Comparison of ENCODE assay signal across 1 cellular context in the genomic region with DNA sequence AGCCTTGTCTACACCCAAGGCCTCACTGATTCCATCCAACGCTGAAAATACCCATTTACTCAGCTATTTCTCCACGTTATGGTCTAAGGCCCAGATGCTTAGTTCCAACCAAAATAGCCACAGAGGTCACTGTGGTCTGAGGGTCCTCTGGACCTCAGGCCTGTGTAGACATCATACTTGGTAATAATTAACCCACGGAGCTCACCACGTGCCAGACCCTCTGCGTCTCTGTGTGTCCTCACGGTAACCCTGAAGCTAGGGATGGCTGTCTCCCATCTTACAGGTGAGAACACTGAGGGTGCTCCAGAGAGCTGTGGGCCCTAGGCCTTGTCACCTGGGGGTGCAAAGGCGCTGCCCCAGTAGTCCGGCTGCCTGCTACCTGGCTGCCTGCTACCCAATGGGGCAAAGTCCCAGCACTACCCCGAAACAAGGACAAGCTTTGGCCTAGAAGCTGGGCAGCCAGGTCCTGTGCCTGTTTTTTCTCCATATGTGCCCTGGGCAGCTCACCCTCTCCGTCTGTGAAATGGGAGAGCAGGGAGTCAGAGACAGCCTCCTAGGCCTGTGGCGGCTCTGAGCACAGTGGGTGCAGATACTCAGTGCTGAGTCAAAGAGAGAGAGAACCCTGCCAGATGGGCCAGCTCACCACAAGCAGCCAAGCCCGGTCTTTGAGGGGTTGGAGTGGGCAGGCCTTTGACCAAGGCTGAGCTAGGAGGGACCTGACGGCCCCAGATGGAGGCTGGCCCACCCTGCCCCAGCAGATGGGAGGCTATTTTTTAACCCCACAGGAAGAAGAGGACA.
TF ChIP-seq lines count a peak whose summit lies in the region.

No MANE protein-coding gene starts in this region.

TF ChIP-seq in HepG2, 621 proteins besides CTCF, POLR2A, EP300 and RAD21 (continued from another document and continues in another):
- TF ChIP-seq, protein P1, sequence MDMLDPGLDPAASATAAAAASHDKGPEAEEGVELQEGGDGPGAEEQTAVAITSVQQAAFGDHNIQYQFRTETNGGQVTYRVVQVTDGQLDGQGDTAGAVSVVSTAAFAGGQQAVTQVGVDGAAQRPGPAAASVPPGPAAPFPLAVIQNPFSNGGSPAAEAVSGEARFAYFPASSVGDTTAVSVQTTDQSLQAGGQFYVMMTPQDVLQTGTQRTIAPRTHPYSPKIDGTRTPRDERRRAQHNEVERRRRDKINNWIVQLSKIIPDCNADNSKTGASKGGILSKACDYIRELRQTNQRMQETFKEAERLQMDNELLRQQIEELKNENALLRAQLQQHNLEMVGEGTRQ (IDR thresholded peaks at IDR 0.05; ENCODE audit: low read depth, low read length) = peak; percentile 54
- TF ChIP-seq, protein P1 (CRISPR knock-in tag; IDR thresholded peaks at IDR 0.05; ENCODE audit: borderline replicate concordance) = peak; percentile 77; the same call in 1 of the 2 replicates
- no peak for TF ChIP-seq GTF2F1 (IDR thresholded peaks at IDR 0.05; ENCODE audit: low read length)
- TF ChIP-seq, protein P2, sequence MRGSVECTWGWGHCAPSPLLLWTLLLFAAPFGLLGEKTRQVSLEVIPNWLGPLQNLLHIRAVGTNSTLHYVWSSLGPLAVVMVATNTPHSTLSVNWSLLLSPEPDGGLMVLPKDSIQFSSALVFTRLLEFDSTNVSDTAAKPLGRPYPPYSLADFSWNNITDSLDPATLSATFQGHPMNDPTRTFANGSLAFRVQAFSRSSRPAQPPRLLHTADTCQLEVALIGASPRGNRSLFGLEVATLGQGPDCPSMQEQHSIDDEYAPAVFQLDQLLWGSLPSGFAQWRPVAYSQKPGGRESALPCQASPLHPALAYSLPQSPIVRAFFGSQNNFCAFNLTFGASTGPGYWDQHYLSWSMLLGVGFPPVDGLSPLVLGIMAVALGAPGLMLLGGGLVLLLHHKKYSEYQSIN (CRISPR knock-in tag; IDR thresholded peaks at IDR 0.05; ENCODE audit: borderline replicate concordance) = no peak
- TF ChIP-seq ZBTB7B (CRISPR knock-in tag; IDR thresholded peaks at IDR 0.05) = 0 out of 2 replicates have a peak, but pooled peaks have one; percentile 60
- TF ChIP-seq, protein P3, sequence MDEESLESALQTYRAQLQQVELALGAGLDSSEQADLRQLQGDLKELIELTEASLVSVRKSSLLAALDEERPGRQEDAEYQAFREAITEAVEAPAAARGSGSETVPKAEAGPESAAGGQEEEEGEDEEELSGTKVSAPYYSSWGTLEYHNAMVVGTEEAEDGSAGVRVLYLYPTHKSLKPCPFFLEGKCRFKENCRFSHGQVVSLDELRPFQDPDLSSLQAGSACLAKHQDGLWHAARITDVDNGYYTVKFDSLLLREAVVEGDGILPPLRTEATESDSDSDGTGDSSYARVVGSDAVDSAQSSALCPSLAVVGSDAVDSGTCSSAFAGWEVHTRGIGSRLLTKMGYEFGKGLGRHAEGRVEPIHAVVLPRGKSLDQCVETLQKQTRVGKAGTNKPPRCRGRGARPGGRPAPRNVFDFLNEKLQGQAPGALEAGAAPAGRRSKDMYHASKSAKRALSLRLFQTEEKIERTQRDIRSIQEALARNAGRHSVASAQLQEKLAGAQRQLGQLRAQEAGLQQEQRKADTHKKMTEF (CRISPR knock-in tag; IDR thresholded peaks at IDR 0.05) = 0 out of 2 replicates have a peak, but pooled peaks have one; percentile 27
- no peak for TF ChIP-seq REL (CRISPR knock-in tag; conservative IDR thresholded peaks at IDR 0.05)
- no peak for TF ChIP-seq ZNF879 (CRISPR knock-in tag; IDR thresholded peaks at IDR 0.05)
- TF ChIP-seq HOXA3 (CRISPR knock-in tag; IDR thresholded peaks at IDR 0.05) = peak; percentile 26; the same call in 1 of the 2 replicates
- TF ChIP-seq ZNF883 (CRISPR knock-in tag; IDR thresholded peaks at IDR 0.05; ENCODE audit: not compliant biosample characterization) = no peak
- TF ChIP-seq NR2F6 (IDR thresholded peaks at IDR 0.05) = 0 out of 2 replicates have a peak, but pooled peaks have one; percentile 26
- TF ChIP-seq NR2F6 (CRISPR knock-in tag; IDR thresholded peaks at IDR 0.05) = no peak
- 0 out of 2 replicates have a peak, but pooled peaks have one; percentile 30 for TF ChIP-seq SAP130 (CRISPR knock-in tag; IDR thresholded peaks at IDR 0.05; ENCODE audit: low read depth)
- no peak for TF ChIP-seq PAF1 (CRISPR knock-in tag; IDR thresholded peaks at IDR 0.05)
- TF ChIP-seq, protein P4, sequence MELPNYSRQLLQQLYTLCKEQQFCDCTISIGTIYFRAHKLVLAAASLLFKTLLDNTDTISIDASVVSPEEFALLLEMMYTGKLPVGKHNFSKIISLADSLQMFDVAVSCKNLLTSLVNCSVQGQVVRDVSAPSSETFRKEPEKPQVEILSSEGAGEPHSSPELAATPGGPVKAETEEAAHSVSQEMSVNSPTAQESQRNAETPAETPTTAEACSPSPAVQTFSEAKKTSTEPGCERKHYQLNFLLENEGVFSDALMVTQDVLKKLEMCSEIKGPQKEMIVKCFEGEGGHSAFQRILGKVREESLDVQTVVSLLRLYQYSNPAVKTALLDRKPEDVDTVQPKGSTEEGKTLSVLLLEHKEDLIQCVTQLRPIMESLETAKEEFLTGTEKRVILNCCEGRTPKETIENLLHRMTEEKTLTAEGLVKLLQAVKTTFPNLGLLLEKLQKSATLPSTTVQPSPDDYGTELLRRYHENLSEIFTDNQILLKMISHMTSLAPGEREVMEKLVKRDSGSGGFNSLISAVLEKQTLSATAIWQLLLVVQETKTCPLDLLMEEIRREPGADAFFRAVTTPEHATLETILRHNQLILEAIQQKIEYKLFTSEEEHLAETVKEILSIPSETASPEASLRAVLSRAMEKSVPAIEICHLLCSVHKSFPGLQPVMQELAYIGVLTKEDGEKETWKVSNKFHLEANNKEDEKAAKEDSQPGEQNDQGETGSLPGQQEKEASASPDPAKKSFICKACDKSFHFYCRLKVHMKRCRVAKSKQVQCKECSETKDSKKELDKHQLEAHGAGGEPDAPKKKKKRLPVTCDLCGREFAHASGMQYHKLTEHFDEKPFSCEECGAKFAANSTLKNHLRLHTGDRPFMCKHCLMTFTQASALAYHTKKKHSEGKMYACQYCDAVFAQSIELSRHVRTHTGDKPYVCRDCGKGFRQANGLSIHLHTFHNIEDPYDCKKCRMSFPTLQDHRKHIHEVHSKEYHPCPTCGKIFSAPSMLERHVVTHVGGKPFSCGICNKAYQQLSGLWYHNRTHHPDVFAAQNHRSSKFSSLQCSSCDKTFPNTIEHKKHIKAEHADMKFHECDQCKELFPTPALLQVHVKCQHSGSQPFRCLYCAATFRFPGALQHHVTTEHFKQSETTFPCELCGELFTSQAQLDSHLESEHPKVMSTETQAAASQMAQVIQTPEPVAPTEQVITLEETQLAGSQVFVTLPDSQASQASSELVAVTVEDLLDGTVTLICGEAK (IDR thresholded peaks at IDR 0.05) = no peak
- TF ChIP-seq, protein P4 (CRISPR knock-in tag; IDR thresholded peaks at IDR 0.05) = peak; percentile 42; the same call in 1 of the 2 replicates
- TF ChIP-seq MAF1 (CRISPR knock-in tag; IDR thresholded peaks at IDR 0.05; ENCODE audit: borderline replicate concordance) = no peak
- no peak for TF ChIP-seq KDM5B (CRISPR knock-in tag; IDR thresholded peaks at IDR 0.05; ENCODE audit: borderline replicate concordance)
- no peak for TF ChIP-seq HNF4G (IDR thresholded peaks at IDR 0.05; ENCODE audit: borderline replicate concordance, low read depth, low read length)
- no peak for TF ChIP-seq HNF4G (CRISPR knock-in tag; IDR thresholded peaks at IDR 0.05; ENCODE audit: borderline replicate concordance, low read depth)
- TF ChIP-seq ZSCAN29 (CRISPR knock-in tag; conservative IDR thresholded peaks at IDR 0.05) = peak; percentile 94
- TF ChIP-seq TSC22D2 (CRISPR knock-in tag; IDR thresholded peaks at IDR 0.05; ENCODE audit: borderline replicate concordance) = no peak
- TF ChIP-seq ZNF746 (CRISPR knock-in tag; IDR thresholded peaks at IDR 0.05) = no peak
- TF ChIP-seq KAT8 (CRISPR knock-in tag; IDR thresholded peaks at IDR 0.05) = 0 out of 2 replicates have a peak, but pooled peaks have one; percentile 13
- TF ChIP-seq ZNF33A (CRISPR knock-in tag; IDR thresholded peaks at IDR 0.05; ENCODE audit: borderline replicate concordance) = no peak
- TF ChIP-seq ATF7 (IDR thresholded peaks at IDR 0.05) = no peak
- 0 out of 2 replicates have a peak, but pooled peaks have one; percentile 15 for TF ChIP-seq ATF7 (CRISPR knock-in tag; IDR thresholded peaks at IDR 0.05)
- 0 out of 2 replicates have a peak, but pooled peaks have one; percentile 18 for TF ChIP-seq DPF2 (CRISPR knock-in tag; IDR thresholded peaks at IDR 0.05; ENCODE audit: borderline replicate concordance, low read depth)
- peak; percentile 53 for TF ChIP-seq RCOR2 (CRISPR knock-in tag; IDR thresholded peaks at IDR 0.05)
- TF ChIP-seq, protein P5, sequence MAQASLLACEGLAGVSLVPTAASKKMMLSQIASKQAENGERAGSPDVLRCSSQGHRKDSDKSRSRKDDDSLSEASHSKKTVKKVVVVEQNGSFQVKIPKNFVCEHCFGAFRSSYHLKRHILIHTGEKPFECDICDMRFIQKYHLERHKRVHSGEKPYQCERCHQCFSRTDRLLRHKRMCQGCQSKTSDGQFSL (CRISPR knock-in tag; IDR thresholded peaks at IDR 0.05) = no peak
- 0 out of 2 replicates have a peak, but pooled peaks have one; percentile 29 for TF ChIP-seq RNF2 (conservative IDR thresholded peaks at IDR 0.05; ENCODE audit: low read depth)
- no peak for TF ChIP-seq POLR2AphosphoS5 (IDR thresholded peaks at IDR 0.05; ENCODE audit: low read depth, low read length)
- TF ChIP-seq, protein P6, sequence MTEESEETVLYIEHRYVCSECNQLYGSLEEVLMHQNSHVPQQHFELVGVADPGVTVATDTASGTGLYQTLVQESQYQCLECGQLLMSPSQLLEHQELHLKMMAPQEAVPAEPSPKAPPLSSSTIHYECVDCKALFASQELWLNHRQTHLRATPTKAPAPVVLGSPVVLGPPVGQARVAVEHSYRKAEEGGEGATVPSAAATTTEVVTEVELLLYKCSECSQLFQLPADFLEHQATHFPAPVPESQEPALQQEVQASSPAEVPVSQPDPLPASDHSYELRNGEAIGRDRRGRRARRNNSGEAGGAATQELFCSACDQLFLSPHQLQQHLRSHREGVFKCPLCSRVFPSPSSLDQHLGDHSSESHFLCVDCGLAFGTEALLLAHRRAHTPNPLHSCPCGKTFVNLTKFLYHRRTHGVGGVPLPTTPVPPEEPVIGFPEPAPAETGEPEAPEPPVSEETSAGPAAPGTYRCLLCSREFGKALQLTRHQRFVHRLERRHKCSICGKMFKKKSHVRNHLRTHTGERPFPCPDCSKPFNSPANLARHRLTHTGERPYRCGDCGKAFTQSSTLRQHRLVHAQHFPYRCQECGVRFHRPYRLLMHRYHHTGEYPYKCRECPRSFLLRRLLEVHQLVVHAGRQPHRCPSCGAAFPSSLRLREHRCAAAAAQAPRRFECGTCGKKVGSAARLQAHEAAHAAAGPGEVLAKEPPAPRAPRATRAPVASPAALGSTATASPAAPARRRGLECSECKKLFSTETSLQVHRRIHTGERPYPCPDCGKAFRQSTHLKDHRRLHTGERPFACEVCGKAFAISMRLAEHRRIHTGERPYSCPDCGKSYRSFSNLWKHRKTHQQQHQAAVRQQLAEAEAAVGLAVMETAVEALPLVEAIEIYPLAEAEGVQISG (CRISPR knock-in tag; IDR thresholded peaks at IDR 0.05) = peak; percentile 33; the same call in 1 of the 2 replicates
- TF ChIP-seq PRPF4 (IDR thresholded peaks at IDR 0.05; ENCODE audit: low read depth, low read length, poor library complexity, severe bottlenecking) = no peak
- TF ChIP-seq, protein P7, sequence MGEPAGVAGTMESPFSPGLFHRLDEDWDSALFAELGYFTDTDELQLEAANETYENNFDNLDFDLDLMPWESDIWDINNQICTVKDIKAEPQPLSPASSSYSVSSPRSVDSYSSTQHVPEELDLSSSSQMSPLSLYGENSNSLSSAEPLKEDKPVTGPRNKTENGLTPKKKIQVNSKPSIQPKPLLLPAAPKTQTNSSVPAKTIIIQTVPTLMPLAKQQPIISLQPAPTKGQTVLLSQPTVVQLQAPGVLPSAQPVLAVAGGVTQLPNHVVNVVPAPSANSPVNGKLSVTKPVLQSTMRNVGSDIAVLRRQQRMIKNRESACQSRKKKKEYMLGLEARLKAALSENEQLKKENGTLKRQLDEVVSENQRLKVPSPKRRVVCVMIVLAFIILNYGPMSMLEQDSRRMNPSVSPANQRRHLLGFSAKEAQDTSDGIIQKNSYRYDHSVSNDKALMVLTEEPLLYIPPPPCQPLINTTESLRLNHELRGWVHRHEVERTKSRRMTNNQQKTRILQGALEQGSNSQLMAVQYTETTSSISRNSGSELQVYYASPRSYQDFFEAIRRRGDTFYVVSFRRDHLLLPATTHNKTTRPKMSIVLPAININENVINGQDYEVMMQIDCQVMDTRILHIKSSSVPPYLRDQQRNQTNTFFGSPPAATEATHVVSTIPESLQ (CRISPR knock-in tag; conservative IDR thresholded peaks at IDR 0.05) = no peak
- no peak for TF ChIP-seq SMARCE1 (IDR thresholded peaks at IDR 0.05; ENCODE audit: borderline replicate concordance)
- no peak; the same call in 1 of the 2 replicates for TF ChIP-seq ZMYM4 (CRISPR knock-in tag; IDR thresholded peaks at IDR 0.05)
- TF ChIP-seq ZNF629 (CRISPR knock-in tag; conservative IDR thresholded peaks at IDR 0.05) = peak; percentile 99
